1 cellular context compared by ENCODE assay signal in the genomic region with DNA sequence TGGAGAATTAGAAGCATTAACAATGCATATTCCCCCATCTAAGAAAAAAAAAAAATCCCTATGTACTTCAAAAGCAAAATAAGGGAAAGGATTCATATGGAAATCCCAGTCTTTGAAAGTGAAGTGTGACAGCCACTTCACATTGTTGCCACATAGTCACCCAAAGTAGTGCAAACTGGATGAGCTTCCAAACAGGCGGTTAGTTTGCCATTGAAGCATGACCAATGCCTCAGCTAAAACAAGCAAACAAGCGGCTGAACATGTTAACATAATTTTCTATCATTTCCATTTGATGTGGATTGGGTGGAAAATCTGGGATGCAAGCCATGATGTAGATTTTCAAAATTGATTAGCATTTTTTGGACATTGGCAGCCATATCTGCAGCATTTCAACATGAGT.
TF ChIP-seq lines count a peak whose summit lies in the region.

No MANE protein-coding gene starts in this region.

TF ChIP-seq in GM23338, 12 proteins besides CTCF, POLR2A, EP300 and RAD21 (continued from another document):
- TF ChIP-seq, protein P1, sequence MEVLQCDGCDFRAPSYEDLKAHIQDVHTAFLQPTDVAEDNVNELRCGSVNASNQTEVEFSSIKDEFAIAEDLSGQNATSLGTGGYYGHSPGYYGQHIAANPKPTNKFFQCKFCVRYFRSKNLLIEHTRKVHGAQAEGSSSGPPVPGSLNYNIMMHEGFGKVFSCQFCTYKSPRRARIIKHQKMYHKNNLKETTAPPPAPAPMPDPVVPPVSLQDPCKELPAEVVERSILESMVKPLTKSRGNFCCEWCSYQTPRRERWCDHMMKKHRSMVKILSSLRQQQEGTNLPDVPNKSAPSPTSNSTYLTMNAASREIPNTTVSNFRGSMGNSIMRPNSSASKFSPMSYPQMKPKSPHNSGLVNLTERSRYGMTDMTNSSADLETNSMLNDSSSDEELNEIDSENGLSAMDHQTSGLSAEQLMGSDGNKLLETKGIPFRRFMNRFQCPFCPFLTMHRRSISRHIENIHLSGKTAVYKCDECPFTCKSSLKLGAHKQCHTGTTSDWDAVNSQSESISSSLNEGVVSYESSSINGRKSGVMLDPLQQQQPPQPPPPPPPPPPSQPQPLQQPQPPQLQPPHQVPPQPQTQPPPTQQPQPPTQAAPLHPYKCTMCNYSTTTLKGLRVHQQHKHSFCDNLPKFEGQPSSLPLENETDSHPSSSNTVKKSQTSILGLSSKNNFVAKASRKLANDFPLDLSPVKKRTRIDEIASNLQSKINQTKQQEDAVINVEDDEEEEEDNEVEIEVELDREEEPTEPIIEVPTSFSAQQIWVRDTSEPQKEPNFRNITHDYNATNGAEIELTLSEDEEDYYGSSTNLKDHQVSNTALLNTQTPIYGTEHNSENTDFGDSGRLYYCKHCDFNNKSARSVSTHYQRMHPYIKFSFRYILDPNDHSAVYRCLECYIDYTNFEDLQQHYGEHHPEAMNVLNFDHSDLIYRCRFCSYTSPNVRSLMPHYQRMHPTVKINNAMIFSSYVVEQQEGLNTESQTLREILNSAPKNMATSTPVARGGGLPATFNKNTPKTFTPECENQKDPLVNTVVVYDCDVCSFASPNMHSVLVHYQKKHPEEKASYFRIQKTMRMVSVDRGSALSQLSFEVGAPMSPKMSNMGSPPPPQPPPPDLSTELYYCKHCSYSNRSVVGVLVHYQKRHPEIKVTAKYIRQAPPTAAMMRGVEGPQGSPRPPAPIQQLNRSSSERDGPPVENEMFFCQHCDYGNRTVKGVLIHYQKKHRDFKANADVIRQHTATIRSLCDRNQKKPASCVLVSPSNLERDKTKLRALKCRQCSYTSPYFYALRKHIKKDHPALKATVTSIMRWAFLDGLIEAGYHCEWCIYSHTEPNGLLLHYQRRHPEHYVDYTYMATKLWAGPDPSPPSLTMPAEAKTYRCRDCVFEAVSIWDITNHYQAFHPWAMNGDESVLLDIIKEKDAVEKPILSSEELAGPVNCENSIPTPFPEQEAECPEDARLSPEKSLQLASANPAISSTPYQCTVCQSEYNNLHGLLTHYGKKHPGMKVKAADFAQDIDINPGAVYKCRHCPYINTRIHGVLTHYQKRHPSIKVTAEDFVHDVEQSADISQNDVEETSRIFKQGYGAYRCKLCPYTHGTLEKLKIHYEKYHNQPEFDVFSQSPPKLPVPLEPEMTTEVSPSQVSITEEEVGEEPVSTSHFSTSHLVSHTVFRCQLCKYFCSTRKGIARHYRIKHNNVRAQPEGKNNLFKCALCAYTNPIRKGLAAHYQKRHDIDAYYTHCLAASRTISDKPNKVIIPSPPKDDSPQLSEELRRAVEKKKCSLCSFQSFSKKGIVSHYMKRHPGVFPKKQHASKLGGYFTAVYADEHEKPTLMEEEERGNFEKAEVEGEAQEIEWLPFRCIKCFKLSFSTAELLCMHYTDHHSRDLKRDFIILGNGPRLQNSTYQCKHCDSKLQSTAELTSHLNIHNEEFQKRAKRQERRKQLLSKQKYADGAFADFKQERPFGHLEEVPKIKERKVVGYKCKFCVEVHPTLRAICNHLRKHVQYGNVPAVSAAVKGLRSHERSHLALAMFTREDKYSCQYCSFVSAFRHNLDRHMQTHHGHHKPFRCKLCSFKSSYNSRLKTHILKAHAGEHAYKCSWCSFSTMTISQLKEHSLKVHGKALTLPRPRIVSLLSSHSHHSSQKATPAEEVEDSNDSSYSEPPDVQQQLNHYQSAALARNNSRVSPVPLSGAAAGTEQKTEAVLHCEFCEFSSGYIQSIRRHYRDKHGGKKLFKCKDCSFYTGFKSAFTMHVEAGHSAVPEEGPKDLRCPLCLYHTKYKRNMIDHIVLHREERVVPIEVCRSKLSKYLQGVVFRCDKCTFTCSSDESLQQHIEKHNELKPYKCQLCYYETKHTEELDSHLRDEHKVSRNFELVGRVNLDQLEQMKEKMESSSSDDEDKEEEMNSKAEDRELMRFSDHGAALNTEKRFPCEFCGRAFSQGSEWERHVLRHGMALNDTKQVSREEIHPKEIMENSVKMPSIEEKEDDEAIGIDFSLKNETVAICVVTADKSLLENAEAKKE (CRISPR knock-in tag; IDR thresholded peaks at IDR 0.05) = no peak
- TF ChIP-seq POLR2AphosphoS5 (IDR thresholded peaks at IDR 0.05; ENCODE audit: low read depth) (no peak), EZH2 (IDR thresholded peaks at IDR 0.05; ENCODE audit: low read depth, unreplicated experiment) (no peak), EZH2phosphoT487 (IDR thresholded peaks at IDR 0.05; ENCODE audit: unreplicated experiment) (no peak), ZNF114 (CRISPR knock-in tag; IDR thresholded peaks at IDR 0.05) (no peak), NANOG (IDR thresholded peaks at IDR 0.05; ENCODE audit: borderline replicate concordance) (no peak), STAT1 (IDR thresholded peaks at IDR 0.05; ENCODE audit: unreplicated experiment) (no peak), JUNB (IDR thresholded peaks at IDR 0.05; ENCODE audit: unreplicated experiment) (no peak)
